28 cellular contexts compared by ENCODE assay signal in genomic region chr14:50218501-50218900, GRCh38.
"Had no signal": no experiment of that assay in that cellular context is flagged by ENCODE, and none has a peak within 500 bp of the region (broad histone marks: within the 10 kb centered on the region; RNA-seq: fewer than 3 reads in every experiment).

No MANE protein-coding gene starts in this region.

- H3K36me3 Mint-ChIP-seq: natural killer cell had no signal

- H3K9me3 Mint-ChIP-seq: effector memory CD8-positive, alpha-beta T cell; memory B cell; natural killer cell; type B pancreatic cell had no signal

- H3K27me3 Mint-ChIP-seq: effector memory CD8-positive, alpha-beta T cell; memory B cell; type B pancreatic cell had no signal

- H3K9me3 ChIP-seq: esophagus squamous epithelium, gastrocnemius medialis, heart left ventricle, ovary, right atrium auricular region, testis, tibial artery had no signal

- ATAC-seq: effector memory CD8-positive, alpha-beta T cell; gastrocnemius medialis; heart left ventricle; left lobe of liver; natural killer cell; sciatic nerve had no signal

- H3K4me3 ChIP-seq: esophagus squamous epithelium, gastrocnemius medialis, heart left ventricle, hepatocyte, lung, ovary, right atrium auricular region, smooth muscle cell, testis, tibial artery had no signal

- H3K27ac ChIP-seq: esophagus squamous epithelium, heart left ventricle, hepatocyte, ovary, right atrium auricular region, testis, tibial artery had no signal

- H3K4me3 Mint-ChIP-seq: effector memory CD8-positive, alpha-beta T cell; memory B cell; natural killer cell; type B pancreatic cell had no signal

- H2AFZ ChIP-seq: hepatocyte had no signal

- H3K27ac Mint-ChIP-seq: effector memory CD8-positive, alpha-beta T cell; memory B cell; type B pancreatic cell had no signal

- H3K27me3 ChIP-seq: esophagus squamous epithelium, gastrocnemius medialis, heart left ventricle, hepatocyte, ovary, right atrium auricular region, testis, tibial artery had no signal

- DNase-seq: cortex of kidney; effector memory CD8-positive, alpha-beta T cell; erythroblast; esophagus squamous epithelium; foreskin fibroblast; gastrocnemius medialis; heart left ventricle; kidney; natural killer cell; occipital lobe; ovary; posterior cingulate gyrus; stimulated activated CD4-positive, alpha-beta T cell treated with anti-CD3 and anti-CD28 coated beads, Interleukin-12 subunit alpha, Interleukin-12 subunit beta, amount 100 ng/mL, for 4 hours; stimulated activated CD4-positive, alpha-beta T cell treated with anti-CD3 and anti-CD28 coated beads, Interleukin-1b, Interleukin-23, amount 100 ng/mL, for 48 hours; stimulated activated CD4-positive, alpha-beta T cell treated with anti-CD3 and anti-CD28 coated beads, Interleukin-4, amount 100 ng/mL, for 1 hour; stimulated activated CD8-positive, alpha-beta memory T cell treated with anti-CD3 and anti-CD28 coated beads, Interleukin-4, amount 100 ng/mL, for 48 hours; stimulated activated naive CD4-positive, alpha-beta T cell; substantia nigra; testis; tibial artery had no signal

- H3K4me2 ChIP-seq: hepatocyte, smooth muscle cell had no signal

- H3K36me3 ChIP-seq: esophagus squamous epithelium, gastrocnemius medialis, heart left ventricle, ovary, right atrium auricular region, tibial artery had no signal
